ENCODE assay signal across 13 cellular contexts in genomic region chr2:169082995-169083394, GRCh38. TPM values are rescaled to one million over a fixed set of nuclear protein-coding genes. Genes with fewer than 3 reads are reported as not detected.
DNase-seq lines count a peak whose midpoint lies in the region; ATAC-seq and TF ChIP-seq lines count a peak whose summit lies in the region.
"Had no signal": no experiment of that assay in that cellular context is flagged by ENCODE, and none has a peak within 500 bp of the region (broad histone marks: within the 10 kb centered on the region; RNA-seq: fewer than 3 reads in every experiment).

No MANE protein-coding gene starts in this region.

- H2BK20ac ChIP-seq in H9 (ENCODE audit: low read depth, low read length, poor library complexity, severe bottlenecking), result no peak overlapping the region

- H2AFZ ChIP-seq in OCI-LY3 (ENCODE audit: low read depth, low read length) (no peak overlapping the region), H9 (ENCODE audit: low read length) (no peak overlapping the region)

- H3K23ac ChIP-seq in H9 (ENCODE audit: insufficient read length, low read depth, low read length), result no peak overlapping the region

- H3K27ac ChIP-seq in OCI-LY3 (ENCODE audit: low read length), result peak overlapping the region; percentile 92
- H3K27ac ChIP-seq in H9 (ENCODE audit: insufficient read length, low read depth, low read length), result no peak overlapping the region

- no CpG with 5 or more reads among the region's 4 CpGs for WGBS in H9 (ENCODE audit: extremely low coverage, insufficient read length, low lambda C conversion rate)

- no peaks in the 10 kb centered on the region for H3K23me2 ChIP-seq in H9 (ENCODE audit: insufficient read length, low read depth, low read length, poor library complexity, severe bottlenecking)

- no peak overlapping the region for H3K14ac ChIP-seq in H9 (ENCODE audit: insufficient read depth, low read length)

- H3K27ac Mint-ChIP-seq in H9, result no peak overlapping the region

- no peak overlapping the region for H3T11ph ChIP-seq in H9 (ENCODE audit: low read length)

- no peak overlapping the region for H3K4ac ChIP-seq in H9 (ENCODE audit: low read depth, low read length)

- DNase-seq in CD1c-positive myeloid dendritic cell (ENCODE audit: extremely low spot score) (peak; percentile 89), superior temporal gyrus (ENCODE audit: extremely low spot score) (no peak), H9 (no peak), NCI-H82 treated with DMSO at 0.1 percent for 48 hours (lab: John Stamatoyannopoulos, UW; ENCODE audit: unreplicated experiment) (no peak)
- DNase-seq: BE2C, foreskin fibroblast, NCI-H526 treated with DMSO at 0.1 percent for 48 hours had no signal

- peaks cover 3% of the 10 kb centered on the region; the same call in 1 of the 2 replicates for H3K27me3 Mint-ChIP-seq in H9 (ENCODE audit: low read depth)

- H3K27me3 ChIP-seq in OCI-LY3 (ENCODE audit: low read depth, low read length) (no peaks in the 10 kb centered on the region), H9 (ENCODE audit: insufficient read depth, low read length) (no peaks in the 10 kb centered on the region)
- H3K27me3 ChIP-seq: BE2C had no signal

- peak overlapping the region; percentile 55 for H3K4me3 ChIP-seq in OCI-LY3 (ENCODE audit: low read length)
- H3K4me3 ChIP-seq: lung had no signal

- no peak overlapping the region for H3K56ac ChIP-seq in H9 (ENCODE audit: insufficient read length, low read depth, low read length)

- H2BK5ac ChIP-seq in H9 (ENCODE audit: insufficient read length, low read length), result no peak overlapping the region

- H3K4me3 Mint-ChIP-seq in H9, result no peak overlapping the region

- H3K9me3 Mint-ChIP-seq in H9, result no peaks in the 10 kb centered on the region

- peaks cover under 1 to 2% of the 10 kb centered on the region in 2 experiments; a peak in 1 of 4 replicates for H3K4me1 Mint-ChIP-seq in H9

- H2BK120ac ChIP-seq in H9 (ENCODE audit: low read depth, low read length, poor library complexity, severe bottlenecking), result no peak overlapping the region

- peaks cover 9% of the 10 kb centered on the region for H3K36me3 ChIP-seq in OCI-LY3 (replicated peaks; ENCODE audit: low read depth, low read length)
- H3K36me3 ChIP-seq: BE2C had no signal

- no peaks in the 10 kb centered on the region for H3K36me3 Mint-ChIP-seq in H9 (ENCODE audit: insufficient read depth in 1 of 3, low read depth in 3 of 3)

- peaks cover 54% of the 10 kb centered on the region for H3K4me1 ChIP-seq in OCI-LY3 (ENCODE audit: low read length)
- H3K4me1 ChIP-seq in H9 (ENCODE audit: insufficient read depth, low read length), result no peaks in the 10 kb centered on the region
- H3K4me1 ChIP-seq: BE2C had no signal

- no peak overlapping the region for H2BK15ac ChIP-seq in H9 (ENCODE audit: low read depth, low read length)

- no peak overlapping the region for H2AK5ac ChIP-seq in H9 (ENCODE audit: insufficient read length, low read length)

- H4K91ac ChIP-seq in H9 (ENCODE audit: insufficient read length, low read depth, low read length), result no peak overlapping the region

- H4K5ac ChIP-seq in H9 (ENCODE audit: insufficient read length, low read depth, low read length), result no peak overlapping the region

- H4K8ac ChIP-seq in H9 (replicated peaks; ENCODE audit: insufficient read length, low read depth, low read length), result no peak overlapping the region

- H2BK12ac ChIP-seq in H9 (ENCODE audit: insufficient read length, low read depth, low read length), result no peak overlapping the region

- H3K18ac ChIP-seq in H9 (ENCODE audit: insufficient read length, low read depth, low read length), result no peak overlapping the region

- ATAC-seq in GM19035 (IDR thresholded peaks at IDR 0.05; ENCODE audit: unreplicated experiment), result peak; percentile 57
- ATAC-seq in HG02870 (IDR thresholded peaks at IDR 0.05; ENCODE audit: unreplicated experiment), result peak; percentile 82
- ATAC-seq in GM19463 (IDR thresholded peaks at IDR 0.05; ENCODE audit: unreplicated experiment), result no peak

- peak overlapping the region; percentile 63 for H3K9ac ChIP-seq in OCI-LY3 (ENCODE audit: low read length)
- H3K9ac ChIP-seq in H9 (ENCODE audit: extremely low read depth, insufficient read length, low read length), result no peak overlapping the region

- peak overlapping the region; percentile 71 for H3K4me2 ChIP-seq in OCI-LY3 (ENCODE audit: low read length)
- no peak overlapping the region for H3K4me2 ChIP-seq in H9 (ENCODE audit: insufficient read depth, insufficient read length, low read length)

- H3K79me1 ChIP-seq in H9 (ENCODE audit: insufficient read depth, low read depth, low read length, poor library complexity, severe bottlenecking), result no peaks in the 10 kb centered on the region

- H4K20me1 ChIP-seq in OCI-LY3 (ENCODE audit: insufficient read depth, low read length), result no peaks in the 10 kb centered on the region
- no peaks in the 10 kb centered on the region for H4K20me1 ChIP-seq in H9 (ENCODE audit: control insufficient read depth, insufficient read depth, insufficient read length)

- H3K9me3 ChIP-seq in OCI-LY3 (ENCODE audit: insufficient read depth, low read length), result peaks cover 15% of the 10 kb centered on the region; the same call in 1 of the 2 replicates
- H3K9me3 ChIP-seq in H9 (ENCODE audit: control insufficient read depth, low read depth, low read length), result no peaks in the 10 kb centered on the region
- H3K9me3 ChIP-seq: BE2C had no signal

- TF ChIP-seq CTCF in OCI-LY3 (IDR thresholded peaks at IDR 0.05; ENCODE audit: low read depth, low read length) (no peak), H9 (conservative IDR thresholded peaks at IDR 0.05) (no peak)

- peaks cover 7% of the 10 kb centered on the region; the same call in 1 of the 2 replicates for H3K79me2 ChIP-seq in OCI-LY3 (ENCODE audit: low read length)
- no peaks in the 10 kb centered on the region for H3K79me2 ChIP-seq in H9 (ENCODE audit: insufficient read depth, low read length)

RNA-seq across cellular contexts. Expression of gene DHRS9, which starts 13.6 kb away (rescaled TPM):
- not detected in 2 replicates for total RNA-seq in H9 (2021)
- total RNA-seq: LHCN-M2 had no signal

RNA-seq across cellular contexts. Expression of gene ABCB11, which starts 51.9 kb away (rescaled TPM):
- total RNA-seq in H9 (2021), result 0.04 TPM in 1 of 2 replicates, not detected in the other
- total RNA-seq: LHCN-M2 had no signal
